Comparison of ENCODE assay signal across 17 cellular contexts in genomic region chr16:22220076-22220453, GRCh38. TPM values are rescaled to one million over a fixed set of nuclear protein-coding genes. Genes with fewer than 3 reads are reported as not detected.
DNase-seq lines count a peak whose midpoint lies in the region; ATAC-seq and TF ChIP-seq lines count a peak whose summit lies in the region.
"Had no signal": no experiment of that assay in that cellular context is flagged by ENCODE, and none has a peak within 500 bp of the region (broad histone marks: within the 10 kb centered on the region; RNA-seq: fewer than 3 reads in every experiment).

No MANE protein-coding gene starts in this region.

- H3K4me1 ChIP-seq in cardiac muscle cell (ENCODE audit: low read depth) (no peaks in the 10 kb centered on the region), ovary (ENCODE audit: insufficient read depth) (peaks cover 8% of the 10 kb centered on the region)
- H3K4me1 ChIP-seq: HAP-1 had no signal

- H3K9me3 ChIP-seq in cardiac muscle cell (ENCODE audit: low read depth) (no peaks in the 10 kb centered on the region), ovary (no peaks in the 10 kb centered on the region)
- H3K9me3 ChIP-seq: esophagus squamous epithelium, HAP-1, neutrophil had no signal

- H3K4me3 ChIP-seq in AG10803 (ENCODE audit: low read length) (no peak overlapping the region), cardiac muscle cell (no peak overlapping the region), ovary (no peak overlapping the region)
- H3K4me3 ChIP-seq: esophagus squamous epithelium, HAP-1 had no signal

- 12 to 23% (median 17%) methylated on average over 10 of the region's 10 CpGs for WGBS in ovary, 3 donors

- no peaks in the 10 kb centered on the region for H3K27me3 ChIP-seq in cardiac muscle cell
- H3K27me3 ChIP-seq in ovary = no peaks in the 10 kb centered on the region
- H3K27me3 ChIP-seq: esophagus squamous epithelium, neutrophil had no signal

- intact Hi-C loops in ovary (cut with DNase I) = no loop called here

- TF ChIP-seq EP300 in ovary (IDR thresholded peaks at IDR 0.05) = no peak

- no peaks in the 10 kb centered on the region for H3K36me3 ChIP-seq in cardiac muscle cell
- H3K36me3 ChIP-seq in ovary = no peaks in the 10 kb centered on the region
- H3K36me3 ChIP-seq: HAP-1, neutrophil had no signal

- no peak for ATAC-seq in GM18517 (IDR thresholded peaks at IDR 0.05; ENCODE audit: unreplicated experiment)

- TF ChIP-seq CTCF in AG10803 (conservative IDR thresholded peaks at IDR 0.05; ENCODE audit: low read length) = no peak
- no peak for TF ChIP-seq CTCF in cardiac muscle cell (IDR thresholded peaks at IDR 0.05; ENCODE audit: low read depth, low read length)
- no peak for TF ChIP-seq CTCF in ovary (IDR thresholded peaks at IDR 0.05)

- peak overlapping the region; percentile 38 for H3K27ac ChIP-seq in cardiac muscle cell
- no peak overlapping the region for H3K27ac ChIP-seq in ovary
- H3K27ac ChIP-seq: neutrophil had no signal

- DNase-seq in AG10803 (ENCODE audit: low read depth) = peak; percentile 73
- peak; percentile 50 to 66 for DNase-seq in NCI-H524 (lab: John Stamatoyannopoulos, UW)
- peak; percentile 15 to 67 for DNase-seq in cardiac muscle cell (ENCODE audit: low read depth in 1 of 2, low spot score in 1 of 2)
- peak; percentile 46 to 71 (median 51) for DNase-seq in ovary
- DNase-seq in EL = no peak
- DNase-seq in dermis blood vessel endothelial cell = no peak
- no peak for DNase-seq in activated CD4-positive, alpha-beta T cell treated with anti-CD3 and anti-CD28 coated beads for 4 hours
- DNase-seq: activated CD4-positive, alpha-beta T cell treated with anti-CD3 and anti-CD28 coated beads, Interleukin-2, amount 50 U/mL, for 1 hour; activated gamma-delta T cell treated with Interleukin-2 at 50 U/mL for 16 hours; AML-193; esophagus squamous epithelium; immature natural killer cell; NCI-H1694 treated with DMSO at 0.1 percent for 48 hours had no signal

- TF ChIP-seq POLR2A in ovary (IDR thresholded peaks at IDR 0.05) = no peak

RNA-seq across cellular contexts. Expression of gene EEF2K, which starts 14.0 kb away (rescaled TPM):
- total RNA-seq in cardiac muscle cell (25.9 and 26.1 TPM in 2 replicates), ovary (10 to 100 TPM in 6 of 7 donors, 1 to 10 TPM in 1; 8.1 to 37.6 (median 28.0) TPM), dermis blood vessel endothelial cell (44.1 and 59.6 TPM in 2 replicates)
- polyA plus RNA-seq in cardiac muscle cell (16.1 and 18.6 TPM in 2 replicates), ovary (10 to 100 TPM in 1 of 2 donors, 1 to 10 TPM in 1; 8.4 to 18.8 TPM)

RNA-seq across cellular contexts. Expression of gene SDR42E2, which starts 57.8 kb away (rescaled TPM):
- total RNA-seq in cardiac muscle cell (0.06 TPM in 1 of 2 replicates, not detected in the other), ovary (1 to 10 TPM in 1 of 7 donors, under 1 TPM in 4, not detected in 2; 0.15 to 1.1 (median 0.25) TPM), dermis blood vessel endothelial cell (not detected in 2 replicates)
- polyA plus RNA-seq in cardiac muscle cell (not detected in 2 replicates), ovary (under 1 TPM in 1 of 2 donors, not detected in 1; 0.05 TPM)
- total RNA-seq: Daoy, esophagus squamous epithelium had no signal

Comparison
In these comparisons a context has a peak if more than half of its experiments do, and no peak if none do; other contexts are left out.
1. DNase-seq: peak in AG10803 (single experiment), NCI-H524 (2 of 2), cardiac muscle cell (2 of 2) and ovary (5 of 5); none in EL (single experiment), dermis blood vessel endothelial cell (single experiment) and activated CD4-positive, alpha-beta T cell treated with anti-CD3 and anti-CD28 coated beads for 4 hours (0 of 2).